ENCODE assay signal across 17 cellular contexts in genomic region chr2:65608391-65608790, GRCh38.
DNase-seq lines count a peak whose midpoint lies in the region; ATAC-seq and TF ChIP-seq lines count a peak whose summit lies in the region.
"Had no signal": no experiment of that assay in that cellular context is flagged by ENCODE, and none has a peak within 500 bp of the region (broad histone marks: within the 10 kb centered on the region; RNA-seq: fewer than 3 reads in every experiment).

No MANE protein-coding gene starts in this region.

- no peaks in the 10 kb centered on the region for H4K20me1 ChIP-seq in OCI-LY7 (ENCODE audit: insufficient read depth, low read length)

- no peaks in the 10 kb centered on the region for H3K27me3 ChIP-seq in ectodermal cell (ENCODE audit: control insufficient read depth, insufficient read depth, low read length, poor library complexity, severe bottlenecking)

- BruUV-seq in OCI-LY7 (replicated peaks; lab: Mats Ljungman, UMichigan): no TSS peak

- peaks cover 9% of the 10 kb centered on the region for H3K27me3 Mint-ChIP-seq in nephron progenitor cell (ENCODE audit: low read depth, poor library complexity)
- H3K27me3 Mint-ChIP-seq in type B pancreatic cell: peaks cover 6% of the 10 kb centered on the region
- no peaks in the 10 kb centered on the region for H3K27me3 Mint-ChIP-seq in activated naive CD8-positive, alpha-beta T cell treated with anti-CD3 and anti-CD28 coated beads for 36 hours
- peaks cover 25% of the 10 kb centered on the region for H3K27me3 Mint-ChIP-seq in T-helper 17 cell

- CTCF ChIA-PET in OCI-LY7 (lab: Charles Lee; ENCODE audit: unreplicated experiment): no interaction called here

- H3K4me1 Mint-ChIP-seq in nephron progenitor cell (peaks cover 65% of the 10 kb centered on the region), type B pancreatic cell (ENCODE audit: unreplicated experiment) (peaks cover 25% of the 10 kb centered on the region), T-helper 17 cell (peaks cover 3% of the 10 kb centered on the region)
- H3K4me1 Mint-ChIP-seq in activated naive CD8-positive, alpha-beta T cell treated with anti-CD3 and anti-CD28 coated beads for 36 hours: peaks cover 10% of the 10 kb centered on the region

- peak overlapping the region; percentile 87 for H3K27ac Mint-ChIP-seq in nephron progenitor cell
- peak overlapping the region; percentile 16 for H3K27ac Mint-ChIP-seq in type B pancreatic cell
- H3K27ac Mint-ChIP-seq in activated naive CD8-positive, alpha-beta T cell treated with anti-CD3 and anti-CD28 coated beads for 36 hours: no peak overlapping the region
- H3K27ac Mint-ChIP-seq in T-helper 17 cell: no peak overlapping the region
- H3K27ac Mint-ChIP-seq: CD4-positive, alpha-beta memory T cell had no signal

- no peaks in the 10 kb centered on the region for H3K9me2 ChIP-seq in OCI-LY7 (ENCODE audit: insufficient read depth, low read length)

- no peak overlapping the region for H3K4me2 ChIP-seq in OCI-LY7 (ENCODE audit: low read length)

- H3K4me1 ChIP-seq in OCI-LY7 (ENCODE audit: insufficient read depth, low read length, poor library complexity, severe bottlenecking) (peaks cover 61% of the 10 kb centered on the region), ectodermal cell (ENCODE audit: control insufficient read depth, insufficient read depth, low read length) (peaks cover 18% of the 10 kb centered on the region)

- H2AFZ ChIP-seq in OCI-LY7 (ENCODE audit: low read length): peak overlapping the region; percentile 67

- DNase-seq in OCI-LY7 (ENCODE audit: low spot score) (no peak), nephron progenitor cell (no peak), type B pancreatic cell (ENCODE audit: extremely low spot score, unreplicated experiment) (no peak), T-helper 17 cell (no peak)
- DNase-seq in activated naive CD8-positive, alpha-beta T cell treated with anti-CD3 and anti-CD28 coated beads for 36 hours: no peak
- no peak for DNase-seq in stimulated activated CD4-positive, alpha-beta T cell treated with anti-CD3 and anti-CD28 coated beads, Interleukin-2, amount 100 ng/mL, for 24 hours
- DNase-seq: Calu3; CD4-positive, alpha-beta memory T cell; DMS53; HCEC 1CT; MV-4-11; NCI-H1436; NCI-H2029; NCI-H510A treated with DMSO at 0.1 percent for 48 hours; Right ventricle myocardium superior had no signal

- peaks cover under 1% of the 10 kb centered on the region for H3K9me3 Mint-ChIP-seq in nephron progenitor cell
- H3K9me3 Mint-ChIP-seq in type B pancreatic cell: peaks cover 4% of the 10 kb centered on the region
- H3K9me3 Mint-ChIP-seq in activated naive CD8-positive, alpha-beta T cell treated with anti-CD3 and anti-CD28 coated beads for 36 hours: no peaks in the 10 kb centered on the region
- H3K9me3 Mint-ChIP-seq: CD4-positive, alpha-beta memory T cell had no signal

- H3K4me3 ChIP-seq in OCI-LY7 (ENCODE audit: low read depth, low read length, poor library complexity, severe bottlenecking) (no peak overlapping the region), ectodermal cell (ENCODE audit: insufficient read depth, low read depth, low read length) (no peak overlapping the region)
- H3K4me3 ChIP-seq: SK-N-MC had no signal

- POLR2A ChIA-PET in OCI-LY7 (lab: Charles Lee): interaction anchor here (0.6 to 0.7 kb wide), 2 partner anchors 306 to 488 kb away, joined by 3 read pairs; no protein-coding TSS in a partner anchor

- TF ChIP-seq CTCF in OCI-LY7 (conservative IDR thresholded peaks at IDR 0.05; ENCODE audit: low read length) (no peak), nephron progenitor cell (IDR thresholded peaks at IDR 0.05) (no peak), type B pancreatic cell (conservative IDR thresholded peaks at IDR 0.05) (no peak)

- no peaks in the 10 kb centered on the region for H3K79me2 ChIP-seq in OCI-LY7 (ENCODE audit: insufficient read depth, low read depth, low read length)

- H3K4me3 Mint-ChIP-seq in nephron progenitor cell (peak overlapping the region; percentile 48), type B pancreatic cell (peak overlapping the region; percentile 26), T-helper 17 cell (no peak overlapping the region)
- H3K4me3 Mint-ChIP-seq in activated naive CD8-positive, alpha-beta T cell treated with anti-CD3 and anti-CD28 coated beads for 36 hours: no peak overlapping the region
- H3K4me3 Mint-ChIP-seq: CD4-positive, alpha-beta memory T cell had no signal

- intact Hi-C loops in OCI-LY7 (cut with micrococcal nuclease; ENCODE audit: unreplicated experiment): no loop called here

- H3K9me3 ChIP-seq in OCI-LY7 (ENCODE audit: low read length) (no peaks in the 10 kb centered on the region), ectodermal cell (ENCODE audit: control insufficient read depth, low read length) (no peaks in the 10 kb centered on the region), T-helper 17 cell (ENCODE audit: control insufficient read depth, low read length, poor library complexity, severe bottlenecking) (no peaks in the 10 kb centered on the region)

- ATAC-seq in T-helper 17 cell: no peak

- no peaks in the 10 kb centered on the region for H3K36me3 ChIP-seq in OCI-LY7 (ENCODE audit: insufficient read depth, low read length)
- no peaks in the 10 kb centered on the region for H3K36me3 ChIP-seq in ectodermal cell (ENCODE audit: control insufficient read depth, insufficient read depth, low read length)

- no peak overlapping the region for H3K27ac ChIP-seq in OCI-LY7 (ENCODE audit: low read depth, low read length, poor library complexity, severe bottlenecking)
- H3K27ac ChIP-seq in ectodermal cell (ENCODE audit: insufficient read depth, low read depth, low read length, poor library complexity, severe bottlenecking): peak overlapping the region; percentile 38
- H3K27ac ChIP-seq: SK-N-MC had no signal

- 69 to 77% methylated on average over 5 of the region's 5 CpGs for WGBS in ectodermal cell, 2 experiments

- H3K36me3 Mint-ChIP-seq in nephron progenitor cell (ENCODE audit: low read depth): peaks cover 5% of the 10 kb centered on the region
- no peaks in the 10 kb centered on the region for H3K36me3 Mint-ChIP-seq in type B pancreatic cell
- H3K36me3 Mint-ChIP-seq in activated naive CD8-positive, alpha-beta T cell treated with anti-CD3 and anti-CD28 coated beads for 36 hours: no peaks in the 10 kb centered on the region
- no peaks in the 10 kb centered on the region for H3K36me3 Mint-ChIP-seq in T-helper 17 cell (ENCODE audit: low read depth)
- H3K36me3 Mint-ChIP-seq: CD4-positive, alpha-beta memory T cell had no signal

Comparison
In these comparisons a context has a peak if more than half of its experiments do, and no peak if none do; other contexts are left out.
1. H3K27ac Mint-ChIP-seq: peak in nephron progenitor cell (single experiment) and type B pancreatic cell (single experiment); none in activated naive CD8-positive, alpha-beta T cell treated with anti-CD3 and anti-CD28 coated beads for 36 hours (single experiment) and T-helper 17 cell (single experiment).
2. H3K4me3 Mint-ChIP-seq: peak in nephron progenitor cell (single experiment) and type B pancreatic cell (single experiment); none in activated naive CD8-positive, alpha-beta T cell treated with anti-CD3 and anti-CD28 coated beads for 36 hours (single experiment) and T-helper 17 cell (single experiment).